Comparison of ENCODE assay signal across 1 cellular context in genomic region chr7:152759655-152760383, GRCh38.
TF ChIP-seq lines count a peak whose summit lies in the region.

Gene ACTR3B (plus strand): TSS chr7:152759752. CDS start chr7:152759883, 131 bp downstream.

TF ChIP-seq in K562, 482 proteins besides CTCF, POLR2A, EP300 and RAD21 (continued from another document and continues in another):
- TF ChIP-seq CUX1 (CRISPR knock-in tag; IDR thresholded peaks at IDR 0.05): no peak
- peak; percentile 89 for TF ChIP-seq CREB1 (IDR thresholded peaks at IDR 0.05)
- TF ChIP-seq CREB1 (CRISPR knock-in tag; IDR thresholded peaks at IDR 0.05): peak; percentile 71; the same call in 1 of the 2 replicates
- TF ChIP-seq NCOA2 (IDR thresholded peaks at IDR 0.05; ENCODE audit: partially characterized antibody in 2 of 2): no peak
- TF ChIP-seq TSHZ1 (CRISPR knock-in tag; IDR thresholded peaks at IDR 0.05): no peak
- TF ChIP-seq XRCC3 (IDR thresholded peaks at IDR 0.05): no peak
- no peak for TF ChIP-seq ZNF224 (CRISPR knock-in tag; IDR thresholded peaks at IDR 0.05)
- TF ChIP-seq ZNF77 (CRISPR knock-in tag; IDR thresholded peaks at IDR 0.05): no peak
- TF ChIP-seq RCOR1 (IDR thresholded peaks at IDR 0.05; ENCODE audit: borderline replicate concordance in 1 of 2, low read depth in 2 of 2, low read length in 2 of 2): no peak
- TF ChIP-seq MYC (IDR thresholded peaks at IDR 0.05; ENCODE audit: low read depth, low read length): peak; percentile 93
- no peak for TF ChIP-seq MYC (CRISPR knock-in tag; IDR thresholded peaks at IDR 0.05; ENCODE audit: borderline replicate concordance, low read depth)
- TF ChIP-seq XRCC5 (IDR thresholded peaks at IDR 0.05; ENCODE audit: low read depth, low read length): peak; percentile 55; the same call in 1 of the 2 replicates
- no peak for TF ChIP-seq ZNF23 (CRISPR knock-in tag; IDR thresholded peaks at IDR 0.05)
- no peak for TF ChIP-seq PPARD (CRISPR knock-in tag; IDR thresholded peaks at IDR 0.05)
- TF ChIP-seq MITF (IDR thresholded peaks at IDR 0.05): 0 out of 2 replicates have a peak, but pooled peaks have one; percentile 17
- no peak for TF ChIP-seq HES1 (IDR thresholded peaks at IDR 0.05; ENCODE audit: low read depth)
- TF ChIP-seq HMG20A (CRISPR knock-in tag; conservative IDR thresholded peaks at IDR 0.05): no peak
- no peak for TF ChIP-seq MEF2A (IDR thresholded peaks at IDR 0.05; ENCODE audit: control insufficient read depth, low read depth, low read length)
- TF ChIP-seq EGR1 (conservative IDR thresholded peaks at IDR 0.05): peak; percentile 81
- TF ChIP-seq ZBTB49 (CRISPR knock-in tag; IDR thresholded peaks at IDR 0.05; ENCODE audit: borderline replicate concordance): no peak
- TF ChIP-seq ZBTB26 (CRISPR knock-in tag; IDR thresholded peaks at IDR 0.05): no peak
- TF ChIP-seq CHD2 (IDR thresholded peaks at IDR 0.05; ENCODE audit: low read depth, low read length): peak; percentile 49
- TF ChIP-seq NKRF (IDR thresholded peaks at IDR 0.05; ENCODE audit: borderline replicate concordance): 0 out of 2 replicates have a peak, but pooled peaks have one; percentile 84
- no peak for TF ChIP-seq MBD1 (CRISPR knock-in tag; IDR thresholded peaks at IDR 0.05)
- no peak for TF ChIP-seq MED1 (CRISPR knock-in tag; IDR thresholded peaks at IDR 0.05; ENCODE audit: borderline replicate concordance)
- no peak for TF ChIP-seq MYNN (IDR thresholded peaks at IDR 0.05)
- TF ChIP-seq MYNN (CRISPR knock-in tag; IDR thresholded peaks at IDR 0.05): no peak
- TF ChIP-seq HOXB6 (CRISPR knock-in tag; IDR thresholded peaks at IDR 0.05; ENCODE audit: borderline replicate concordance): no peak
- TF ChIP-seq ZC3H11A (IDR thresholded peaks at IDR 0.05; ENCODE audit: low read depth, low read length): no peak
- TF ChIP-seq FOXA3 (CRISPR knock-in tag; conservative IDR thresholded peaks at IDR 0.05 in 1 of 2, IDR thresholded peaks at IDR 0.05 in 1 of 2): no peak
- no peak for TF ChIP-seq THRA (IDR thresholded peaks at IDR 0.05)
- no peak for TF ChIP-seq SPI1 (IDR thresholded peaks at IDR 0.05; ENCODE audit: borderline replicate concordance, low read depth, low read length)
- TF ChIP-seq ZKSCAN3 (CRISPR knock-in tag; IDR thresholded peaks at IDR 0.05): no peak
- TF ChIP-seq ZNF584 (CRISPR knock-in tag; IDR thresholded peaks at IDR 0.05; ENCODE audit: low read depth): 0 out of 2 replicates have a peak, but pooled peaks have one; percentile 57
- TF ChIP-seq TEAD2 (tag; IDR thresholded peaks at IDR 0.05): no peak
- peak; percentile 77 to 78; a peak in 2 of 4 replicates for TF ChIP-seq MAZ (CRISPR knock-in tag; conservative IDR thresholded peaks at IDR 0.05 in 1 of 2, IDR thresholded peaks at IDR 0.05 in 1 of 2)
- peak in 1 of 2 experiments; percentile 90; a peak in 2 of 4 replicates for TF ChIP-seq ZNF639 (CRISPR knock-in tag; conservative IDR thresholded peaks at IDR 0.05 in 1 of 2, IDR thresholded peaks at IDR 0.05 in 1 of 2)
- TF ChIP-seq SMARCB1 (IDR thresholded peaks at IDR 0.05; ENCODE audit: insufficient read length, low read depth): peak; percentile 58
